Comparison of ENCODE assay signal across 8 cellular contexts in the genomic region with DNA sequence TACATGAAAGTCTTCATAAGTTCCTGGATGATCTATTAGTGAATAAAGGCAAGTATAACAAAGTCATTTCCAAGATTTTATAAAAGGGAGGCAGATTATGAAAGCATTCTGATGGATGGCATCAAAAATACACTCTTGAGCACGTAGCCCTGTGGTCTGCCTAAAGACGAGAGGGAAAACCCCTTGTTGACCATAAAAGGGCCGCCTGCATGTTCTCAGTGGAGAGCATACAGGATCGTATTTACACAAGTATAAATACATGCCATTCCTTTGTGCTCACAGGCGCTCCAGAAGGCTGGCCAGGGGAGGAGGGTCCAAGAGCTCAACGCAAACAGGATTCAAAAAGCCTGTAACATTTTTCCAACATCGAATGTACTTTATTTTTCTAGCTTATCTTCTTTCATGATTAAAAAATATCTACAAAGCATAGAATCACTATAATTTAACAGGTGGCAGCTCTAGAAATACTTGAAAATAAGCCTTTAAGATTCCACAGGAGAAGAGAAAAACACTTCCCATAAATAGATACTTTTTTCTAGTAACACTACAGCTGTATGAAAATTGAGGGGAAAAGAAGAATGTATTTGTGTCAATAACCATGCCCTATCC. TPM values are rescaled to one million over a fixed set of nuclear protein-coding genes. Genes with fewer than 3 reads are reported as not detected.
DNase-seq lines count a peak whose midpoint lies in the region.

No MANE protein-coding gene starts in this region.

- peak; percentile 73 for DNase-seq in DMS 273 (lab: John Stamatoyannopoulos, UW; ENCODE audit: unreplicated experiment)
- peak; percentile 34 for DNase-seq in NCI-H2196 treated with DMSO at 0.1 percent for 48 hours (lab: John Stamatoyannopoulos, UW; ENCODE audit: unreplicated experiment)
- peak; percentile 58 for DNase-seq in ecto neural progenitor cell (ENCODE audit: low spot score)
- peak; percentile 73 for DNase-seq in myocyte (ENCODE audit: low read depth)
- no peak for DNase-seq in NCI-H187 treated with DMSO at 0.1 percent for 48 hours (lab: John Stamatoyannopoulos, UW)
- no peak for DNase-seq in stimulated activated CD8-positive, alpha-beta memory T cell treated with anti-CD3 and anti-CD28 coated beads, Interleukin-4, amount 100 ng/mL, for 48 hours
- no peak for DNase-seq in C1 segment of cervical spinal cord (lab: John Stamatoyannopoulos, UW)
- no peak for DNase-seq in stimulated activated naive CD4-positive, alpha-beta T cell (lab: John Stamatoyannopoulos, UW)

RNA-seq across cellular contexts. Expression of a gene that starts 29.6 kb away (rescaled TPM):
- total RNA-seq in myocyte, result 38.0 and 49.5 TPM in 2 replicates
- 91.4 TPM for polyA plus RNA-seq in myocyte (2012)

Comparison
In these comparisons a context has a peak if more than half of its experiments do, and no peak if none do; other contexts are left out.
1. DNase-seq: peak in DMS 273 (single experiment), NCI-H2196 treated with DMSO at 0.1 percent for 48 hours (single experiment), ecto neural progenitor cell (single experiment) and myocyte (single experiment); none in NCI-H187 treated with DMSO at 0.1 percent for 48 hours (single experiment), stimulated activated CD8-positive, alpha-beta memory T cell treated with anti-CD3 and anti-CD28 coated beads, Interleukin-4, amount 100 ng/mL, for 48 hours (single experiment), C1 segment of cervical spinal cord (0 of 14) and stimulated activated naive CD4-positive, alpha-beta T cell (0 of 6).